ENCODE assay signal across 17 cellular contexts in the genomic region with DNA sequence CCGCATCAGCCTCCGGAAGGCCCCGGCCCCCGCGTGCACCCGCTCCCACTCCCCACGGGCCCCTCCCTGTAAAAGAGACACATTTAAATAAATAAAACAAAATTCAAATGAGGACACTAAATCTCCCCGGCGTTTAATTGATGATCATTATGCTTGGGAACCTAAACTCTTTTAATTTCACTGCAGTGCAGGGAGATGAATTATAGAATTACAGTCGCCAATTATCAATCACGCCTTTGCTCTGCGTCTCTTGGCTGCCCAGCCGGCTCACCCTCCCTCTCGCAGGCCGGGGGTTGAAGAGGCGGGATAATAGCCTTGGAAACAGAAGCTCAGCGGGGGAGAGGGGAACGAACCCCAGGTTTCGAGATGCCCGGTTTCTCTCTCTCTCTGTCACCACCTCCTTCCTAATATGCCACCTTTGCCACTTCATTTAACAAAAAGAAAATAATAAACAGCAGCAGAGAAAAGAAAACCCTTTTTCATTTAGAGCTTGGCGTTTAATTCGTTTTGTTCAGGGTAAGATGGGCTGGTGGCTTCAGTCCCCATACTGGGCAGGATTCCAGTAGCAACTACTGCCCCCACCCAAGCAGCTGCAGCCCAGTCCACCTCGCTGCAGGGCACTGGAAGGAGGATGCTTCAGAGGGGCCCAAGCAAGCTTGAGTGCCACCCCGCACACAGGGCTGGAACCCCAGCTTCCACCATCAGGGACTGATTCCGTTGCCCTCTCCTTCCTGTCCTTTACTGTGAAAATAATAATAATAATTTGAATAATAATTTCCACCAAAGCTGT.
A peak's percentile ranks its signal among the peaks of the same experiment; 100 is the strongest.
DNase-seq lines count a peak whose midpoint lies in the region; ATAC-seq and TF ChIP-seq lines count a peak whose summit lies in the region.
"Had no signal": no experiment of that assay in that cellular context is flagged by ENCODE, and none has a peak within 500 bp of the region (broad histone marks: within the 10 kb centered on the region; RNA-seq: fewer than 3 reads in every experiment).

No MANE protein-coding gene starts in this region.

- no peaks in the 10 kb centered on the region for H3K36me3 Mint-ChIP-seq in natural killer cell
- no peaks in the 10 kb centered on the region for H3K36me3 Mint-ChIP-seq in natural killer cell treated with Interleukin-12 subunit alpha and Interleukin-12 subunit beta and Interleukin-15 and Interleukin-18, amount 100 ng/mL, for 72 hours

- no peak overlapping the region for H3K27ac ChIP-seq in iPS-18a (ENCODE audit: low read length)
- H3K27ac ChIP-seq: body of pancreas, lower lobe of right lung, neutrophil, tibial nerve had no signal

- H3K4me3 Mint-ChIP-seq in natural killer cell = no peak overlapping the region
- no peak overlapping the region for H3K4me3 Mint-ChIP-seq in natural killer cell treated with Interleukin-12 subunit alpha and Interleukin-12 subunit beta and Interleukin-15 and Interleukin-18, amount 100 ng/mL, for 72 hours
- H3K4me3 Mint-ChIP-seq: activated naive CD4-positive, alpha-beta T cell treated with anti-CD3 and anti-CD28 coated beads for 36 hours had no signal

- no peaks in the 10 kb centered on the region for H3K9me3 Mint-ChIP-seq in natural killer cell
- H3K9me3 Mint-ChIP-seq in natural killer cell treated with Interleukin-12 subunit alpha and Interleukin-12 subunit beta and Interleukin-15 and Interleukin-18, amount 100 ng/mL, for 72 hours = no peaks in the 10 kb centered on the region
- H3K9me3 Mint-ChIP-seq: activated naive CD4-positive, alpha-beta T cell treated with anti-CD3 and anti-CD28 coated beads for 36 hours had no signal

- H3K4me3 ChIP-seq in iPS-18a (ENCODE audit: low read length) = peak overlapping the region; percentile 32
- H3K4me3 ChIP-seq: body of pancreas, lower lobe of right lung, tibial nerve had no signal

- intact Hi-C loops in natural killer cell (cut with micrococcal nuclease) = no loop called here

- TF ChIP-seq CTCF in natural killer cell (IDR thresholded peaks at IDR 0.05) = no peak

- no peak for ATAC-seq in natural killer cell
- ATAC-seq in natural killer cell treated with Interleukin-12 subunit alpha and Interleukin-12 subunit beta and Interleukin-15 and Interleukin-18, amount 100 ng/mL, for 72 hours = no peak
- ATAC-seq in stimulated activated naive CD8-positive, alpha-beta T cell treated with anti-CD3 and anti-CD28 coated beads, Interleukin-15, Interleukin-2, amounts not matched to agents 100 U/mL and 50 U/mL, for 24 hours = no peak
- ATAC-seq: body of pancreas, lower lobe of right lung had no signal

- no peak overlapping the region for H3K27ac Mint-ChIP-seq in natural killer cell
- no peak overlapping the region for H3K27ac Mint-ChIP-seq in natural killer cell treated with Interleukin-12 subunit alpha and Interleukin-12 subunit beta and Interleukin-15 and Interleukin-18, amount 100 ng/mL, for 72 hours
- H3K27ac Mint-ChIP-seq: activated naive CD4-positive, alpha-beta T cell treated with anti-CD3 and anti-CD28 coated beads for 36 hours had no signal

- H3K9me3 ChIP-seq in iPS-18a (ENCODE audit: control insufficient read depth, low read depth, low read length) = no peaks in the 10 kb centered on the region
- H3K9me3 ChIP-seq: body of pancreas, Caco-2, lower lobe of right lung, neutrophil, tibial nerve had no signal

- H3K4me1 Mint-ChIP-seq in natural killer cell = no peaks in the 10 kb centered on the region
- no peaks in the 10 kb centered on the region for H3K4me1 Mint-ChIP-seq in natural killer cell treated with Interleukin-12 subunit alpha and Interleukin-12 subunit beta and Interleukin-15 and Interleukin-18, amount 100 ng/mL, for 72 hours (ENCODE audit: low read depth in 2 of 2)

- H3K36me3 ChIP-seq in iPS-18a (ENCODE audit: control insufficient read depth, low read depth, low read length) = no peaks in the 10 kb centered on the region
- H3K36me3 ChIP-seq: lower lobe of right lung, neutrophil, tibial nerve had no signal

- H3K4me1 ChIP-seq in iPS-18a (ENCODE audit: control insufficient read depth, low read depth, low read length) = peaks cover 33% of the 10 kb centered on the region
- H3K4me1 ChIP-seq: body of pancreas, lower lobe of right lung had no signal

- H3K27me3 Mint-ChIP-seq in natural killer cell (ENCODE audit: low read depth in 2 of 2) = peaks cover 48 to 65% of the 10 kb centered on the region in 2 donors
- H3K27me3 Mint-ChIP-seq in natural killer cell treated with Interleukin-12 subunit alpha and Interleukin-12 subunit beta and Interleukin-15 and Interleukin-18, amount 100 ng/mL, for 72 hours = peaks cover 42 to 57% of the 10 kb centered on the region in 2 donors

- peak; percentile 4 for DNase-seq in natural killer cell
- DNase-seq in natural killer cell treated with Interleukin-12 subunit alpha and Interleukin-12 subunit beta and Interleukin-15 and Interleukin-18, amount 100 ng/mL, for 72 hours (ENCODE audit: low spot score) = no peak
- DNase-seq in NCI-H446 treated with DMSO at 0.1 percent for 48 hours (lab: John Stamatoyannopoulos, UW) = peak; percentile 71
- DNase-seq in glomerular visceral epithelial cell (ENCODE audit: extremely low spot score) = no peak
- no peak for DNase-seq in HUDEP-2 (lab: John Stamatoyannopoulos, UW; ENCODE audit: unreplicated experiment in 76 of 76)
- no peak for DNase-seq in GOT3 (lab: John Stamatoyannopoulos, UW)
- no peak for DNase-seq in stimulated activated naive CD8-positive, alpha-beta T cell treated with anti-CD3 and anti-CD28 coated beads, Interleukin-15, Interleukin-2, amounts not matched to agents 100 U/mL and 50 U/mL, for 24 hours
- DNase-seq: activated CD4-positive, CD25-positive, alpha-beta regulatory T cell; activated naive CD4-positive, alpha-beta T cell treated with anti-CD3 and anti-CD28 coated beads for 36 hours; body of pancreas; Caco-2; lower lobe of right lung; NCI-H510A; stimulated activated CD4-positive, alpha-beta T cell treated with anti-CD3 and anti-CD28 coated beads, Interleukin-4, amount 100 ng/mL, for 4 hours had no signal

- no peak overlapping the region for H3K9ac ChIP-seq in iPS-18a (ENCODE audit: low read length)

- H3K27me3 ChIP-seq in iPS-18a (ENCODE audit: control insufficient read depth, insufficient read depth, low read length) = peaks cover 26% of the 10 kb centered on the region

Comparison
In these comparisons a context has a peak if more than half of its experiments do, and no peak if none do; other contexts are left out.
1. DNase-seq: peak in natural killer cell (single experiment) and NCI-H446 treated with DMSO at 0.1 percent for 48 hours (single experiment); none in natural killer cell treated with Interleukin-12 subunit alpha and Interleukin-12 subunit beta and Interleukin-15 and Interleukin-18, amount 100 ng/mL, for 72 hours (single experiment), glomerular visceral epithelial cell (single experiment), HUDEP-2 (0 of 76), GOT3 (single experiment) and stimulated activated naive CD8-positive, alpha-beta T cell treated with anti-CD3 and anti-CD28 coated beads, Interleukin-15, Interleukin-2, amounts not matched to agents 100 U/mL and 50 U/mL, for 24 hours (single experiment).